11 cellular contexts compared by ENCODE assay signal in the genomic region with DNA sequence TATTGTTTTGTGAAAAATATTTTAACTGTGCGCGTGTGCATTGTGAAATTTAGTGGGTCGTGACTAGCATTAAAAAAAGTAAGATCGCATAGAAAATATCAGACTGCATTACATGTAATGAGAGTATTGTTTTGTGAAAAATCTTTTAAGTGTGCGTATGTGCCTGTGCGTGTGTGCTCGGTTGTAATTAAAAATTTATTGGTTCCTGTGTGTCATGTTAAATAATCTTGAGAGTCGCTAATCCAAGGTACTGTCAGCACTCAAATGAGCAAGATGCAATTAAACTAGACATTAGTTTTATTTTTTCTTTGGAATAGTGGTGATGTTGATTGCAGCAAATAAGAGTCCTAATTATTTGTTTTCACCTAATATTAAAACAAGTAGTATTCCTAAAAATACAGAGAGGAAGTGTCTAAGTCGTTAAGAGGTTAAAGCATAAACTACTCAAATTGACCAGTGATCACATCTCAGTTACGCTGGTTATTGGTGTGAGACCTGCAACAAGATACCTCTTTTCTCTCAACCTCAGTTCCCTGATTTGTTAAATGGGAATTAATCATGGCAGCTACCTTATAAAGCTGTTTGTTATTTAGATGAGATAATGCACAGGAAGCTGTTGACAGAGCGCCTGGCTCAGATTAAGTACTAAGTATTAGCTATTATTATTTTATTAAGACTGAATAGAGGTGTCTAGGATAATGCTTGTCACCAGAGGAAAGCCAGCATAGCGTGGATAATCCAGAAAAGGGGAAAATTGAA. TPM values are rescaled to one million over a fixed set of nuclear protein-coding genes. Genes with fewer than 3 reads are reported as not detected.
DNase-seq lines count a peak whose midpoint lies in the region; ATAC-seq and TF ChIP-seq lines count a peak whose summit lies in the region.
"Had no signal": no experiment of that assay in that cellular context is flagged by ENCODE, and none has a peak within 500 bp of the region (broad histone marks: within the 10 kb centered on the region; RNA-seq: fewer than 3 reads in every experiment).

No MANE protein-coding gene starts in this region.

- peaks cover 19% of the 10 kb centered on the region for H3K4me1 ChIP-seq in CD4-positive, CD25-positive, alpha-beta regulatory T cell (ENCODE audit: control insufficient read depth, insufficient read depth, low read length, poor library complexity, severe bottlenecking)
- peaks cover 30% of the 10 kb centered on the region for H3K4me1 ChIP-seq in GM23338 (ENCODE audit: insufficient read depth)
- peaks cover 0 to 27% (median 14%) of the 10 kb centered on the region in 4 donors for H3K4me1 ChIP-seq in sigmoid colon

- H3K27ac Mint-ChIP-seq in CD4-positive, CD25-positive, alpha-beta regulatory T cell: peak overlapping the region in 2 of 3 donors; percentile 66 to 90
- peak overlapping the region; percentile 49; the same call in 1 of the 2 replicates for H3K27ac Mint-ChIP-seq in GM23338
- H3K27ac Mint-ChIP-seq in activated T-helper 2 cell treated with anti-CD3 and anti-CD28 coated beads, Interferon-gamma antibody, Interleukin-2, Interleukin-4, amounts not matched to agents 10 μg/mL and 5 μg/mL and 100 μg/mL, durations not matched to agents 14 hours and 24 hours and 36 hours: peak overlapping the region; percentile 82

- peaks cover 14 to 23% (median 20%) of the 10 kb centered on the region in 4 donors for H3K4me1 Mint-ChIP-seq in CD4-positive, CD25-positive, alpha-beta regulatory T cell
- peaks cover 33% of the 10 kb centered on the region for H3K4me1 Mint-ChIP-seq in GM23338
- H3K4me1 Mint-ChIP-seq in activated T-helper 2 cell treated with anti-CD3 and anti-CD28 coated beads, Interferon-gamma antibody, Interleukin-2, Interleukin-4, amounts not matched to agents 10 μg/mL and 5 μg/mL and 100 μg/mL, durations not matched to agents 14 hours and 24 hours and 36 hours (ENCODE audit: low read depth): peaks cover 16% of the 10 kb centered on the region

- intact Hi-C loops in activated T-helper 2 cell treated with anti-CD3 and anti-CD28 coated beads, Interferon-gamma antibody, Interleukin-2, Interleukin-4, amounts not matched to agents 10 μg/mL and 5 μg/mL and 100 μg/mL, durations not matched to agents 14 hours and 24 hours and 36 hours (cut with micrococcal nuclease): loop anchor here (10.0 kb wide), 1 partner anchor 192 kb away; a partner anchor contains a TSS
- intact Hi-C loops in sigmoid colon (cut with DNase I): no loop called here

- WGBS in sigmoid colon, 2 donors: 44 to 51% methylated on average over 12 of the region's 12 CpGs

- no peaks in the 10 kb centered on the region for H4K20me1 ChIP-seq in GM23338 (replicated peaks; ENCODE audit: insufficient read depth)

- no peak for TF ChIP-seq EP300 in sigmoid colon (IDR thresholded peaks at IDR 0.05)

- H3K4me3 ChIP-seq in CD4-positive, CD25-positive, alpha-beta regulatory T cell (ENCODE audit: low read depth, low read length): peak overlapping the region; percentile 78
- H3K4me3 ChIP-seq in GM23338: peak overlapping the region; percentile 70
- peak overlapping the region; percentile 89; the same call in 1 of the 2 replicates for H3K4me3 ChIP-seq in iPS-18c (ENCODE audit: insufficient read depth, low read depth, low read length)
- no peak overlapping the region for H3K4me3 ChIP-seq in sigmoid colon

- H3K9me3 ChIP-seq in CD4-positive, CD25-positive, alpha-beta regulatory T cell (ENCODE audit: control insufficient read depth in 2 of 2, low read length in 2 of 2): peaks cover 0 to 5% of the 10 kb centered on the region in 2 experiments
- H3K9me3 ChIP-seq in iPS-18c (ENCODE audit: control insufficient read depth, insufficient read depth, low read length) (no peaks in the 10 kb centered on the region), sigmoid colon (no peaks in the 10 kb centered on the region)
- H3K9me3 ChIP-seq: suprapubic skin had no signal

- no peak for TF ChIP-seq CTCF in GM23338 (conservative IDR thresholded peaks at IDR 0.05; ENCODE audit: low read depth in 2 of 2)
- TF ChIP-seq CTCF in sigmoid colon (IDR thresholded peaks at IDR 0.05): no peak

- peak overlapping the region; percentile 89 to 98 (median 92) for H3K4me3 Mint-ChIP-seq in CD4-positive, CD25-positive, alpha-beta regulatory T cell
- peak overlapping the region; percentile 87 for H3K4me3 Mint-ChIP-seq in GM23338
- H3K4me3 Mint-ChIP-seq in activated T-helper 2 cell treated with anti-CD3 and anti-CD28 coated beads, Interferon-gamma antibody, Interleukin-2, Interleukin-4, amounts not matched to agents 10 μg/mL and 5 μg/mL and 100 μg/mL, durations not matched to agents 14 hours and 24 hours and 36 hours (ENCODE audit: low read depth): peak overlapping the region; percentile 87

- peak overlapping the region; percentile 89 for H3K4me2 ChIP-seq in GM23338

- peaks cover 62% of the 10 kb centered on the region for H3K79me2 ChIP-seq in GM23338 (replicated peaks; ENCODE audit: insufficient read depth)

- no peak overlapping the region for H3K27ac ChIP-seq in CD4-positive, CD25-positive, alpha-beta regulatory T cell (ENCODE audit: insufficient read depth, low read length, poor library complexity, severe bottlenecking)
- H3K27ac ChIP-seq in GM23338 (ENCODE audit: low read depth): peak overlapping the region; percentile 11
- H3K27ac ChIP-seq in sigmoid colon: no peak overlapping the region
- H3K27ac ChIP-seq: suprapubic skin had no signal

- peaks cover 60% of the 10 kb centered on the region for H3K27me3 Mint-ChIP-seq in CD4-positive, CD25-positive, alpha-beta regulatory T cell
- peaks cover 2% of the 10 kb centered on the region for H3K27me3 Mint-ChIP-seq in GM23338 (ENCODE audit: insufficient read depth, low read depth, poor library complexity)
- H3K27me3 Mint-ChIP-seq in activated T-helper 2 cell treated with anti-CD3 and anti-CD28 coated beads, Interferon-gamma antibody, Interleukin-2, Interleukin-4, amounts not matched to agents 10 μg/mL and 5 μg/mL and 100 μg/mL, durations not matched to agents 14 hours and 24 hours and 36 hours (ENCODE audit: low read depth): peaks cover 50% of the 10 kb centered on the region

- H3K27me3 ChIP-seq in CD4-positive, CD25-positive, alpha-beta regulatory T cell (ENCODE audit: control insufficient read depth, insufficient read depth, low read length): peaks cover 21% of the 10 kb centered on the region
- no peaks in the 10 kb centered on the region for H3K27me3 ChIP-seq in GM23338 (ENCODE audit: insufficient read depth)
- H3K27me3 ChIP-seq in sigmoid colon: peaks cover 13 to 76% (median 35%) of the 10 kb centered on the region in 3 donors

- DNase-seq in CD4-positive, CD25-positive, alpha-beta regulatory T cell: no peak
- DNase-seq in GM23338 (ENCODE audit: low spot score): peak; percentile 43
- no peak for DNase-seq in activated T-helper 2 cell treated with anti-CD3 and anti-CD28 coated beads, Interferon-gamma antibody, Interleukin-2, Interleukin-4, amounts not matched to agents 10 μg/mL and 5 μg/mL and 100 μg/mL, durations not matched to agents 14 hours and 24 hours and 36 hours (ENCODE audit: low spot score)
- no peak for DNase-seq in sigmoid colon
- no peak for DNase-seq in DMS153 (lab: John Stamatoyannopoulos, UW)
- DNase-seq: activated CD4-positive, alpha-beta T cell treated with anti-CD3 and anti-CD28 coated beads for 4 hours; NCI-H146 had no signal

- no peaks in the 10 kb centered on the region for H3K9me2 ChIP-seq in GM23338 (ENCODE audit: insufficient read depth)

- ATAC-seq in CD4-positive, CD25-positive, alpha-beta regulatory T cell (ENCODE audit: low read depth in 2 of 2): no peak
- no peak for ATAC-seq in GM23338
- ATAC-seq in activated CD4-positive, CD25-positive, alpha-beta regulatory T cell treated with anti-CD3 and anti-CD28 coated beads, Interleukin-2, amount 50 U/mL, for 24 hours: no peak
- ATAC-seq in GM21529 (IDR thresholded peaks at IDR 0.05; ENCODE audit: unreplicated experiment): no peak

- no peaks in the 10 kb centered on the region for H3K36me3 Mint-ChIP-seq in CD4-positive, CD25-positive, alpha-beta regulatory T cell
- no peaks in the 10 kb centered on the region for H3K36me3 Mint-ChIP-seq in GM23338 (ENCODE audit: low read depth)
- peaks cover 3% of the 10 kb centered on the region for H3K36me3 Mint-ChIP-seq in activated T-helper 2 cell treated with anti-CD3 and anti-CD28 coated beads, Interferon-gamma antibody, Interleukin-2, Interleukin-4, amounts not matched to agents 10 μg/mL and 5 μg/mL and 100 μg/mL, durations not matched to agents 14 hours and 24 hours and 36 hours (ENCODE audit: low read depth)

- H2AFZ ChIP-seq in GM23338: no peak overlapping the region

- 0 out of 2 replicates have a peak, but pooled peaks cover 3% of the 10 kb centered on the region for H3F3A ChIP-seq in GM23338 (replicated peaks; ENCODE audit: low read depth)

- H3K36me3 ChIP-seq in CD4-positive, CD25-positive, alpha-beta regulatory T cell (ENCODE audit: control insufficient read depth, insufficient read depth, low read length): peaks cover 1% of the 10 kb centered on the region
- H3K36me3 ChIP-seq in GM23338 (ENCODE audit: insufficient read depth) (peaks cover 5% of the 10 kb centered on the region; the same call in 1 of the 2 replicates), sigmoid colon (no peaks in the 10 kb centered on the region)

- H3K9me3 Mint-ChIP-seq in CD4-positive, CD25-positive, alpha-beta regulatory T cell: peaks cover 0 to 4% (median 0%) of the 10 kb centered on the region in 7 donors
- no peaks in the 10 kb centered on the region for H3K9me3 Mint-ChIP-seq in GM23338
- H3K9me3 Mint-ChIP-seq in activated T-helper 2 cell treated with anti-CD3 and anti-CD28 coated beads, Interferon-gamma antibody, Interleukin-2, Interleukin-4, amounts not matched to agents 10 μg/mL and 5 μg/mL and 100 μg/mL, durations not matched to agents 14 hours and 24 hours and 36 hours: no peaks in the 10 kb centered on the region

- no peak for TF ChIP-seq POLR2A in sigmoid colon (IDR thresholded peaks at IDR 0.05)

RNA-seq across cellular contexts. Expression of a gene that starts 1.9 kb away (rescaled TPM):
- 26.8 TPM for total RNA-seq in CD4-positive, CD25-positive, alpha-beta regulatory T cell
- polyA plus RNA-seq in CD4-positive, CD25-positive, alpha-beta regulatory T cell: 1 to 10 TPM; 3.2 to 7.3 (median 4.3) TPM
- 35.6 and 41.1 TPM in 2 replicates for total RNA-seq in GM23338 (2014; rRNA removed; shearing (Covaris generic))
- 7.5 and 7.6 TPM in 2 replicates for polyA plus RNA-seq in GM23338 (2016; fragmentation: Nextera tagmentation; extraction: Ambion mirVana)
- total RNA-seq in activated T-helper 2 cell treated with anti-CD3 and anti-CD28 coated beads, Interferon-gamma antibody, Interleukin-2, Interleukin-4, amounts not matched to agents 10 μg/mL and 5 μg/mL and 100 μg/mL, durations not matched to agents 14 hours and 24 hours and 36 hours: 10.8 TPM in 2 replicates
- total RNA-seq in sigmoid colon: 10 to 100 TPM; 12.7 to 15.0 (median 14.0) TPM
- polyA plus RNA-seq in sigmoid colon: 1 to 10 TPM in 2 of 3 donors, under 1 TPM in 1; 0.23 to 1.4 (median 1.2) TPM

Comparison
In these comparisons a context has a peak if more than half of its experiments do, and no peak if none do; other contexts are left out.
1. H3K4me3 ChIP-seq: peak in CD4-positive, CD25-positive, alpha-beta regulatory T cell (single experiment), GM23338 (single experiment) and iPS-18c (single experiment); none in sigmoid colon (0 of 4).
2. Peak in every context shown above with its lines, with median percentiles within 50 percentile points of each other: H3K27ac Mint-ChIP-seq and H3K4me3 Mint-ChIP-seq.